In the genomic region with DNA sequence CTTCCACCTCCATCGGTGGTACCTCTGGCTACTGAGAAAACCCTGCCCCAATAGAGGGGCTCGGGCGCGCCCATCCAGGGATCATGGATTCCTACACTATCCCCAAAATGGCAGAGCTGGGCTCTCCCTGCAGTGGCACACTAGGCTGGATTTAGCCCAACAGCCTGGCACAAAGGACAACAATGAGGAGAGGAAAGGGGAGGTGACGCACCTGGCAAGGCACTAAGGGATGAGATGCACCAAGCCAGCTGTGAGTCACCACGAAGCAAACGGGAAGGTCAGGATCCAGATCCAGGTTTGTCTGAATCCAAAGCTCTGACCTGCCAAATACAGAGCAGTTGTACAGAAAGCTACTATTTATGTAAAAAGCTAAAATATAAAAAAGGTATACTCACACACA, we compare ENCODE assay signal across 19 cellular contexts. TPM values are rescaled to one million over a fixed set of nuclear protein-coding genes. Genes with fewer than 3 reads are reported as not detected.
A peak's percentile ranks its signal among the peaks of the same experiment; 100 is the strongest.
DNase-seq lines count a peak whose midpoint lies in the region; ATAC-seq, FAIRE-seq and TF ChIP-seq lines count a peak whose summit lies in the region.
"Had no signal": no experiment of that assay in that cellular context is flagged by ENCODE, and none has a peak within 500 bp of the region (broad histone marks: within the 10 kb centered on the region; RNA-seq: fewer than 3 reads in every experiment).

No MANE protein-coding gene starts in this region.

- H3K4me1 Mint-ChIP-seq in MCF 10A (ENCODE audit: insufficient read depth, unreplicated experiment) (peaks cover 26% of the 10 kb centered on the region), H9 (peaks cover 46 to 56% of the 10 kb centered on the region in 2 experiments)

- H3K36me3 ChIP-seq in mammary epithelial cell (ENCODE audit: insufficient read depth, low read length) (no peaks in the 10 kb centered on the region), bronchial epithelial cell (ENCODE audit: control insufficient read depth, insufficient read depth, low read length) (no peaks in the 10 kb centered on the region)

- dilution Hi-C loops in mammary epithelial cell (cut with HindIII; ENCODE audit: low sequenced_read_pairs) = loop anchor here (5.0 kb wide), 1 partner anchor 38 kb away; no protein-coding TSS in a partner anchor

- H2AFZ ChIP-seq in mammary epithelial cell (ENCODE audit: low read depth, low read length) (no peak overlapping the region), H9 (ENCODE audit: low read length) (no peak overlapping the region)

- TF ChIP-seq CTCF in MCF 10A (IDR thresholded peaks at IDR 0.05; ENCODE audit: unreplicated experiment) (no peak), mammary epithelial cell (conservative IDR thresholded peaks at IDR 0.05 in 1 of 2, IDR thresholded peaks at IDR 0.05 in 1 of 2; ENCODE audit: extremely low read depth in 1 of 2, insufficient read depth in 1 of 2, low read depth in 1 of 2, low read length in 2 of 2) (no peak), H9 (conservative IDR thresholded peaks at IDR 0.05) (no peak), bronchial epithelial cell (IDR thresholded peaks at IDR 0.05; ENCODE audit: insufficient read depth, low read length, severe bottlenecking) (no peak)

- H2BK15ac ChIP-seq in H9 (ENCODE audit: low read depth, low read length) = no peak overlapping the region

- H3K4me1 ChIP-seq in mammary epithelial cell (ENCODE audit: insufficient read depth, low read length) (no peaks in the 10 kb centered on the region), H9 (ENCODE audit: insufficient read depth, low read length) (peaks cover 22% of the 10 kb centered on the region; the same call in 1 of the 2 replicates)

- no peaks in the 10 kb centered on the region for H3K23me2 ChIP-seq in H9 (ENCODE audit: insufficient read length, low read depth, low read length, poor library complexity, severe bottlenecking)

- WGBS in mammary epithelial cell (ENCODE audit: low coverage, missing lambda C conversion rate) = 82% methylated on average over 7 of the region's 7 CpGs
- no CpG with 5 or more reads among the region's 7 CpGs for WGBS in H9 (ENCODE audit: extremely low coverage, insufficient read length, low lambda C conversion rate)

- no peak overlapping the region for H3T11ph ChIP-seq in H9 (ENCODE audit: low read length)

- H3K9me3 ChIP-seq in mammary epithelial cell (replicated peaks; ENCODE audit: insufficient read depth, low read length) = no peaks in the 10 kb centered on the region
- no peaks in the 10 kb centered on the region for H3K9me3 ChIP-seq in H9 (ENCODE audit: control insufficient read depth, low read depth, low read length)

- no peak overlapping the region for H3K56ac ChIP-seq in H9 (ENCODE audit: insufficient read length, low read depth, low read length)

- H3K4me2 ChIP-seq in mammary epithelial cell (ENCODE audit: insufficient read depth, low read depth, low read length) (no peak overlapping the region), H9 (ENCODE audit: insufficient read depth, insufficient read length, low read length) (no peak overlapping the region)

- BruUV-seq in MCF 10A (replicated peaks; lab: Mats Ljungman, UMichigan) (no TSS peak), mammary epithelial cell (replicated peaks; lab: Mats Ljungman, UMichigan) (no TSS peak)

- CTCF ChIA-PET in MCF 10A (lab: Yijun Ruan, JAX) = interaction anchor here (0.7 to 1.8 kb wide), 3 partner anchors 14 to 49 kb away, joined by 3 to 7 read pairs (median 3); no protein-coding TSS in a partner anchor
- CTCF ChIA-PET in mammary epithelial cell (lab: Charles Lee; ENCODE audit: low non-redundant PET) = no interaction called here

- H3K36me3 Mint-ChIP-seq in MCF 10A (ENCODE audit: insufficient read depth, unreplicated experiment) (peaks cover 10% of the 10 kb centered on the region), H9 (ENCODE audit: insufficient read depth in 1 of 3, low read depth in 3 of 3) (peaks cover 0 to 3% (median 3%) of the 10 kb centered on the region in 3 experiments; a peak in 4 of 7 replicates)

- no peak overlapping the region for H4K5ac ChIP-seq in H9 (ENCODE audit: insufficient read length, low read depth, low read length)

- no peak overlapping the region for H3K4me3 Mint-ChIP-seq in MCF 10A (ENCODE audit: unreplicated experiment)
- no peak overlapping the region for H3K4me3 Mint-ChIP-seq in H9

- no peak overlapping the region for H2BK20ac ChIP-seq in H9 (ENCODE audit: low read depth, low read length, poor library complexity, severe bottlenecking)

- H3K9ac ChIP-seq in mammary epithelial cell (ENCODE audit: insufficient read depth, low read length) = no peak overlapping the region
- no peak overlapping the region for H3K9ac ChIP-seq in H9 (ENCODE audit: extremely low read depth, insufficient read length, low read length)

- no peak overlapping the region for H4K91ac ChIP-seq in H9 (ENCODE audit: insufficient read length, low read depth, low read length)

- H3K27me3 ChIP-seq in mammary epithelial cell (ENCODE audit: insufficient read depth, low read length) (no peaks in the 10 kb centered on the region), H9 (ENCODE audit: insufficient read depth, low read length) (no peaks in the 10 kb centered on the region), bronchial epithelial cell (ENCODE audit: control insufficient read depth, insufficient read depth, low read length) (no peaks in the 10 kb centered on the region)

- H4K20me1 ChIP-seq in mammary epithelial cell (ENCODE audit: insufficient read depth, low read length) (no peaks in the 10 kb centered on the region), H9 (ENCODE audit: control insufficient read depth, insufficient read depth, insufficient read length) (no peaks in the 10 kb centered on the region)

- no peak overlapping the region for H3K18ac ChIP-seq in H9 (ENCODE audit: insufficient read length, low read depth, low read length)

- no peak overlapping the region for H4K8ac ChIP-seq in H9 (replicated peaks; ENCODE audit: insufficient read length, low read depth, low read length)

- H3K79me2 ChIP-seq in mammary epithelial cell (ENCODE audit: insufficient read depth, low read length) (peaks cover 94% of the 10 kb centered on the region), H9 (ENCODE audit: insufficient read depth, low read length) (peaks cover 38% of the 10 kb centered on the region; the same call in 1 of the 2 replicates)

- H3K27ac ChIP-seq in mammary epithelial cell (ENCODE audit: insufficient read depth, low read depth, low read length) (no peak overlapping the region), H9 (ENCODE audit: insufficient read length, low read depth, low read length) (no peak overlapping the region)
- H3K27ac ChIP-seq: C4-2B had no signal

- H2BK120ac ChIP-seq in H9 (ENCODE audit: low read depth, low read length, poor library complexity, severe bottlenecking) = no peak overlapping the region

- peak overlapping the region; percentile 56 for H2BK5ac ChIP-seq in H9 (ENCODE audit: insufficient read length, low read length)

- peaks cover 12% of the 10 kb centered on the region for H3K79me1 ChIP-seq in H9 (ENCODE audit: insufficient read depth, low read depth, low read length, poor library complexity, severe bottlenecking)

- no peak for FAIRE-seq in bronchial epithelial cell (lab: Jason Lieb, UNC)
- FAIRE-seq: A204.1 had no signal

- no peak overlapping the region for H3K4ac ChIP-seq in H9 (ENCODE audit: low read depth, low read length)

- H2AK5ac ChIP-seq in H9 (ENCODE audit: insufficient read length, low read length) = no peak overlapping the region

- no peak overlapping the region for H3K4me3 ChIP-seq in mammary epithelial cell (replicated peaks in 1 of 3; ENCODE audit: insufficient read depth in 1 of 3, low read depth in 2 of 3, low read length in 3 of 3)
- H3K4me3 ChIP-seq in bronchial epithelial cell (ENCODE audit: low read depth, low read length) = no peak overlapping the region

- H3K14ac ChIP-seq in H9 (ENCODE audit: insufficient read depth, low read length) = no peak overlapping the region; the same call in 1 of the 2 replicates

- POLR2A ChIA-PET in MCF 10A (lab: Yijun Ruan, JAX) = no interaction called here

- DNase-seq in MCF 10A (ENCODE audit: unreplicated experiment) = peak; percentile 66
- DNase-seq in mammary epithelial cell = no peak
- DNase-seq in H9 = no peak
- DNase-seq in bronchial epithelial cell (ENCODE audit: low read depth) = peak; percentile 34
- DNase-seq in posterior vena cava (ENCODE audit: low spot score) = peak; percentile 15
- no peak for DNase-seq in NCI-H2227 (lab: John Stamatoyannopoulos, UW; ENCODE audit: unreplicated experiment)
- DNase-seq: DMS 273 treated with DMSO at 0.1 percent for 48 hours, EL, H7, MM.1S, NCI-H1092 treated with DMSO at 0.1 percent for 48 hours, NCI-H2081 treated with DMSO at 0.1 percent for 48 hours, NCI-H2227 treated with DMSO at 0.1 percent for 48 hours, NCI-H524 treated with DMSO at 0.1 percent for 48 hours had no signal

- ATAC-seq in GM21786 (IDR thresholded peaks at IDR 0.05; ENCODE audit: unreplicated experiment) = no peak
- ATAC-seq in GM19397 (IDR thresholded peaks at IDR 0.05; ENCODE audit: unreplicated experiment) = no peak

- in situ Hi-C loops in mammary epithelial cell (cut with MboI; ENCODE audit: low sequenced_read_pairs in 2 of 2) = no loop called here

- H3K27ac Mint-ChIP-seq in MCF 10A (ENCODE audit: low read depth, unreplicated experiment) (no peak overlapping the region), H9 (peak overlapping the region in 1 of 3 experiments; percentile 36; a peak in 1 of 7 replicates)

- no peak overlapping the region for H2BK12ac ChIP-seq in H9 (ENCODE audit: insufficient read length, low read depth, low read length)

- H3K27me3 Mint-ChIP-seq in MCF 10A (ENCODE audit: insufficient read depth, unreplicated experiment) (no peaks in the 10 kb centered on the region), H9 (ENCODE audit: low read depth) (no peaks in the 10 kb centered on the region)

- H3K23ac ChIP-seq in H9 (ENCODE audit: insufficient read length, low read depth, low read length) = no peak overlapping the region

- H3K9me3 Mint-ChIP-seq in MCF 10A (ENCODE audit: unreplicated experiment) (no peaks in the 10 kb centered on the region), H9 (no peaks in the 10 kb centered on the region)

- intact Hi-C loops in MCF 10A (cut with micrococcal nuclease) = no loop called here
- intact Hi-C loops in mammary epithelial cell (cut with micrococcal nuclease) = no loop called here
- intact Hi-C loops in posterior vena cava (cut with DNase I) = no loop called here

RNA-seq across cellular contexts. Expression of gene UBE2O, which starts 18.1 kb away (rescaled TPM):
- total RNA-seq in MCF 10A (2022) = 16.2 and 19.5 TPM in 2 replicates
- 10 to 100 TPM; 20.8 to 21.3 TPM for total RNA-seq in mammary epithelial cell
- polyA plus RNA-seq in mammary epithelial cell = 14.9 TPM
- polyA minus RNA-seq in mammary epithelial cell = 102 TPM
- 47.7 and 52.6 TPM in 2 replicates for total RNA-seq in H9 (2021)
- 15.8 and 21.8 TPM in 2 replicates for total RNA-seq in bronchial epithelial cell
- 10 to 100 TPM; 17.2 to 17.9 TPM for total RNA-seq in posterior vena cava

RNA-seq across cellular contexts. Expression of gene AANAT, which starts 32.5 kb away (rescaled TPM):
- total RNA-seq in MCF 10A (2022) = not detected in 2 replicates
- not detected for total RNA-seq in mammary epithelial cell
- polyA plus RNA-seq in mammary epithelial cell = 0.16 TPM
- not detected for polyA minus RNA-seq in mammary epithelial cell
- total RNA-seq in H9 (2021) = 0.15 and 0.55 TPM in 2 replicates
- not detected in 2 replicates for total RNA-seq in bronchial epithelial cell
- not detected for total RNA-seq in posterior vena cava
- total RNA-seq: HT-29 had no signal

RNA-seq across cellular contexts. Expression of gene SPHK1, which starts 50.5 kb away (rescaled TPM):
- total RNA-seq in MCF 10A (2022) (7.1 and 12.6 TPM in 2 replicates), mammary epithelial cell (100 to 1,000 TPM; 150 to 240 TPM), H9 (2021) (1.4 and 1.8 TPM in 2 replicates), bronchial epithelial cell (76.1 and 80.1 TPM in 2 replicates), posterior vena cava (10 to 100 TPM; 13.8 to 36.6 TPM)
- 121 TPM for polyA plus RNA-seq in mammary epithelial cell
- polyA minus RNA-seq in mammary epithelial cell = 50.6 TPM

Comparison
In these comparisons a context has a peak if more than half of its experiments do, and no peak if none do; other contexts are left out.
1. DNase-seq: peak in MCF 10A (single experiment), bronchial epithelial cell (single experiment) and posterior vena cava (single experiment); none in mammary epithelial cell (single experiment), H9 (single experiment) and NCI-H2227 (single experiment).